Comparison of ENCODE assay signal across 28 cellular contexts in genomic region chr6:169119669-169120068, GRCh38.
"Had no signal": no experiment of that assay in that cellular context is flagged by ENCODE, and none has a peak within 500 bp of the region (broad histone marks: within the 10 kb centered on the region; RNA-seq: fewer than 3 reads in every experiment).

No MANE protein-coding gene starts in this region.

- H3K27ac ChIP-seq: stomach, suprapubic skin, testis, thoracic aorta, thyroid gland, tibial artery, tibial nerve, transverse colon, upper lobe of left lung, upper lobe of right lung, uterus had no signal

- H3K27me3 ChIP-seq: stomach, suprapubic skin, testis, thyroid gland, tibial artery, tibial nerve, transverse colon, upper lobe of left lung, upper lobe of right lung, uterus had no signal

- H3K4me1 ChIP-seq: stomach, suprapubic skin, testis, thyroid gland, tibial artery, tibial nerve, transverse colon, upper lobe of left lung, upper lobe of right lung, uterus had no signal

- H3K27me3 Mint-ChIP-seq: stimulated activated naive CD8-positive, alpha-beta T cell treated with anti-CD3 and anti-CD28 coated beads, Interleukin-15, amount 100 ng/mL, for 72 hours; stimulated activated naive CD8-positive, alpha-beta T cell treated with anti-CD3 and anti-CD28 coated beads, Interleukin-15, Interleukin-2, amounts not matched to agents 100 ng/mL and 50 ng/mL, for 24 hours; type B pancreatic cell had no signal

- H3K4me3 ChIP-seq: stomach, suprapubic skin, testis, thoracic aorta, thyroid gland, tibial artery, tibial nerve, transverse colon, upper lobe of left lung, upper lobe of right lung, uterus had no signal

- H3K4me1 Mint-ChIP-seq: stimulated activated effector memory CD8-positive, alpha-beta T cell treated with anti-CD3 and anti-CD28 coated beads, Interleukin-12 subunit alpha, Interleukin-12 subunit beta, amount 100 ng/mL, for 72 hours; stimulated activated naive B cell treated with anti-CD40 and anti-IgM and Interleukin-4, amounts not matched to agents 10 μg/mL and 1 μg/mL and 100 μg/mL, for 72 hours; stimulated activated naive CD8-positive, alpha-beta T cell treated with anti-CD3 and anti-CD28 coated beads, Interleukin-15, amount 100 ng/mL, for 72 hours had no signal

- DNase-seq: stimulated activated CD4-positive, alpha-beta T cell treated with anti-CD3 and anti-CD28 coated beads, Interleukin-2, amount 100 ng/mL, for 24 hours; stimulated activated CD4-positive, alpha-beta T cell treated with anti-CD3 and anti-CD28 coated beads, Interleukin-2, amount 100 ng/mL, for 48 hours; stimulated activated CD4-positive, alpha-beta T cell treated with anti-CD3 and anti-CD28 coated beads, Interleukin-4, amount 100 ng/mL, for 1 hour; stimulated activated CD4-positive, alpha-beta T cell treated with anti-CD3 and anti-CD28 coated beads, Interleukin-4, amount 100 ng/mL, for 24 hours; stimulated activated CD4-positive, alpha-beta T cell treated with anti-CD3 and anti-CD28 coated beads, Interleukin-4, amount 100 ng/mL, for 4 hours; stimulated activated CD8-positive, alpha-beta memory T cell treated with anti-CD3 and anti-CD28 coated beads, Interleukin-4, amount 100 ng/mL, for 48 hours; stimulated activated naive B cell treated with anti-CD40 and anti-IgM and Interleukin-4, amounts not matched to agents 10 μg/mL and 1 μg/mL and 100 μg/mL, for 72 hours; stimulated activated naive CD4-positive, alpha-beta T cell; stimulated activated naive CD4-positive, alpha-beta T cell treated with Interleukin-2 at 50 U/mL for 16 hours; stimulated activated naive CD8-positive, alpha-beta T cell treated with anti-CD3 and anti-CD28 coated beads, Interleukin-15, amount 100 ng/mL, for 72 hours; stimulated activated naive CD8-positive, alpha-beta T cell treated with anti-CD3 and anti-CD28 coated beads, Interleukin-15, Interleukin-2, amounts not matched to agents 100 U/mL and 50 U/mL, for 24 hours; stomach; substantia nigra; testis; thyroid gland; tibial artery; transverse colon; trophoblast cell; upper lobe of left lung; upper lobe of right lung; uterus had no signal

- H3K9me3 Mint-ChIP-seq: stimulated activated effector memory CD8-positive, alpha-beta T cell treated with anti-CD3 and anti-CD28 coated beads, Interleukin-12 subunit alpha, Interleukin-12 subunit beta, amount 100 ng/mL, for 72 hours; stimulated activated memory B cell treated with anti-CD40 and anti-IgM and Interleukin-4, amounts not matched to agents 10 μg/mL and 1 μg/mL and 100 μg/mL, for 72 hours; stimulated activated naive B cell treated with anti-CD40 and anti-IgM and Interleukin-4, amounts not matched to agents 10 μg/mL and 1 μg/mL and 100 μg/mL, for 72 hours; stimulated activated naive CD8-positive, alpha-beta T cell treated with anti-CD3 and anti-CD28 coated beads, Interleukin-15, Interleukin-2, amounts not matched to agents 100 ng/mL and 50 ng/mL, for 24 hours; type B pancreatic cell had no signal

- H3K36me3 ChIP-seq: stomach, suprapubic skin, thoracic aorta, thyroid gland, tibial artery, tibial nerve, transverse colon, upper lobe of left lung, upper lobe of right lung, uterus had no signal

- H3K4me3 Mint-ChIP-seq: stimulated activated effector memory CD8-positive, alpha-beta T cell treated with anti-CD3 and anti-CD28 coated beads, Interleukin-12 subunit alpha, Interleukin-12 subunit beta, amount 100 ng/mL, for 72 hours; stimulated activated memory B cell treated with anti-CD40 and anti-IgM and Interleukin-4, amounts not matched to agents 10 μg/mL and 1 μg/mL and 100 μg/mL, for 72 hours; stimulated activated naive B cell treated with anti-CD40 and anti-IgM and Interleukin-4, amounts not matched to agents 10 μg/mL and 1 μg/mL and 100 μg/mL, for 72 hours; stimulated activated naive CD8-positive, alpha-beta T cell treated with anti-CD3 and anti-CD28 coated beads, Interleukin-15, amount 100 ng/mL, for 72 hours; stimulated activated naive CD8-positive, alpha-beta T cell treated with anti-CD3 and anti-CD28 coated beads, Interleukin-15, Interleukin-2, amounts not matched to agents 100 ng/mL and 50 ng/mL, for 24 hours; type B pancreatic cell had no signal

- H3K9me3 ChIP-seq: stomach, suprapubic skin, testis, thoracic aorta, thyroid gland, tibial artery, transverse colon, upper lobe of left lung, upper lobe of right lung, uterus had no signal

- ATAC-seq: stimulated activated effector memory CD8-positive, alpha-beta T cell treated with anti-CD3 and anti-CD28 coated beads, Interleukin-12 subunit alpha, Interleukin-12 subunit beta, amount 100 ng/mL, for 72 hours; stimulated activated memory B cell treated with anti-CD40 and anti-IgM and Interleukin-4, amounts not matched to agents 10 μg/mL and 1 μg/mL and 100 μg/mL, for 72 hours; stimulated activated naive B cell treated with anti-CD40 and anti-IgM and Interleukin-4, amounts not matched to agents 10 μg/mL and 1 μg/mL and 100 μg/mL, for 72 hours; stimulated activated naive CD8-positive, alpha-beta T cell treated with anti-CD3 and anti-CD28 coated beads, Interleukin-15, amount 100 ng/mL, for 72 hours; stimulated activated naive CD8-positive, alpha-beta T cell treated with anti-CD3 and anti-CD28 coated beads, Interleukin-15, Interleukin-2, amounts not matched to agents 100 U/mL and 50 U/mL, for 24 hours; upper lobe of right lung had no signal

- H3K36me3 Mint-ChIP-seq: stimulated activated effector memory CD8-positive, alpha-beta T cell treated with anti-CD3 and anti-CD28 coated beads, Interleukin-12 subunit alpha, Interleukin-12 subunit beta, amount 100 ng/mL, for 72 hours; stimulated activated memory B cell treated with anti-CD40 and anti-IgM and Interleukin-4, amounts not matched to agents 10 μg/mL and 1 μg/mL and 100 μg/mL, for 72 hours; stimulated activated naive B cell treated with anti-CD40 and anti-IgM and Interleukin-4, amounts not matched to agents 10 μg/mL and 1 μg/mL and 100 μg/mL, for 72 hours; type B pancreatic cell had no signal

- H3K27ac Mint-ChIP-seq: stimulated activated effector memory CD8-positive, alpha-beta T cell treated with anti-CD3 and anti-CD28 coated beads, Interleukin-12 subunit alpha, Interleukin-12 subunit beta, amount 100 ng/mL, for 72 hours; stimulated activated memory B cell treated with anti-CD40 and anti-IgM and Interleukin-4, amounts not matched to agents 10 μg/mL and 1 μg/mL and 100 μg/mL, for 72 hours; stimulated activated naive B cell treated with anti-CD40 and anti-IgM and Interleukin-4, amounts not matched to agents 10 μg/mL and 1 μg/mL and 100 μg/mL, for 72 hours; stimulated activated naive CD8-positive, alpha-beta T cell treated with anti-CD3 and anti-CD28 coated beads, Interleukin-15, amount 100 ng/mL, for 72 hours; stimulated activated naive CD8-positive, alpha-beta T cell treated with anti-CD3 and anti-CD28 coated beads, Interleukin-15, Interleukin-2, amounts not matched to agents 100 ng/mL and 50 ng/mL, for 24 hours; type B pancreatic cell had no signal
